ENCODE assay signal across 25 cellular contexts in genomic region chr1:84379781-84380180, GRCh38. TPM values are rescaled to one million over a fixed set of nuclear protein-coding genes. Genes with fewer than 3 reads are reported as not detected.
"Had no signal": no experiment of that assay in that cellular context is flagged by ENCODE, and none has a peak within 500 bp of the region (broad histone marks: within the 10 kb centered on the region; RNA-seq: fewer than 3 reads in every experiment).

No MANE protein-coding gene starts in this region.

- H3K4me1 Mint-ChIP-seq: naive B cell had no signal

- H3K36me3 Mint-ChIP-seq: naive B cell had no signal

- H3K4me1 ChIP-seq: parathyroid adenoma had no signal

- H3K9me3 Mint-ChIP-seq: dendritic cell treated with granulocyte-macrophage colony-stimulating factor and Interleukin-4, amounts not matched to agents 40 ng/mL and 50 ng/mL, for 4 days; effector memory CD8-positive, alpha-beta T cell; naive B cell; nephron had no signal

- H3K9me3 ChIP-seq: esophagus squamous epithelium, psoas muscle, stomach had no signal

- H3K4me3 ChIP-seq: esophagus squamous epithelium, hepatocyte, lung, psoas muscle, skin epidermis, stomach had no signal

- H3K36me3 ChIP-seq: esophagus squamous epithelium, stomach had no signal

- H3K9ac ChIP-seq: parathyroid adenoma had no signal

- H3K4me3 Mint-ChIP-seq: dendritic cell treated with granulocyte-macrophage colony-stimulating factor and Interleukin-4, amounts not matched to agents 40 ng/mL and 50 ng/mL, for 4 days; effector memory CD8-positive, alpha-beta T cell; naive B cell; nephron had no signal

- H3K27ac Mint-ChIP-seq: dendritic cell treated with granulocyte-macrophage colony-stimulating factor and Interleukin-4, amounts not matched to agents 40 ng/mL and 50 ng/mL, for 4 days; effector memory CD8-positive, alpha-beta T cell; naive B cell; nephron had no signal

- H3K79me2 ChIP-seq: hepatocyte, parathyroid adenoma had no signal

- H2AFZ ChIP-seq: hepatocyte, parathyroid adenoma had no signal

- ATAC-seq: effector memory CD8-positive, alpha-beta T cell; left ventricle myocardium superior; sciatic nerve had no signal

- H3K27me3 Mint-ChIP-seq: dendritic cell treated with granulocyte-macrophage colony-stimulating factor and Interleukin-4, amounts not matched to agents 40 ng/mL and 50 ng/mL, for 4 days had no signal

- H3K4me2 ChIP-seq: hepatocyte had no signal

- DNase-seq: effector memory CD8-positive, alpha-beta T cell; esophagus squamous epithelium; foreskin keratinocyte; head of caudate nucleus; kidney; left cardiac atrium; left ventricle myocardium superior; midbrain; naive B cell; occipital lobe; psoas muscle; retina; stimulated activated CD4-positive, alpha-beta T cell treated with anti-CD3 and anti-CD28 coated beads, Interleukin-12 subunit alpha, Interleukin-12 subunit beta, amount 100 ng/mL, for 4 hours; stimulated activated naive CD4-positive, alpha-beta T cell; stomach; substantia nigra had no signal

- H3K27ac ChIP-seq: esophagus squamous epithelium, foreskin keratinocyte, hepatocyte, parathyroid adenoma, psoas muscle, stomach had no signal

- H3K27me3 ChIP-seq: esophagus squamous epithelium, foreskin keratinocyte, hepatocyte, stomach had no signal

RNA-seq across cellular contexts. Expression of gene DNASE2B, which starts 18.5 kb away (rescaled TPM):
- total RNA-seq: epithelial cell of proximal tubule, esophagus squamous epithelium, foreskin keratinocyte, hepatocyte, kidney, left cardiac atrium, left ventricle myocardium superior, sciatic nerve, stomach, urinary bladder had no signal
- polyA plus RNA-seq: foreskin keratinocyte, hepatocyte, urinary bladder had no signal
